ENCODE assay signal across 1 cellular context in the genomic region with DNA sequence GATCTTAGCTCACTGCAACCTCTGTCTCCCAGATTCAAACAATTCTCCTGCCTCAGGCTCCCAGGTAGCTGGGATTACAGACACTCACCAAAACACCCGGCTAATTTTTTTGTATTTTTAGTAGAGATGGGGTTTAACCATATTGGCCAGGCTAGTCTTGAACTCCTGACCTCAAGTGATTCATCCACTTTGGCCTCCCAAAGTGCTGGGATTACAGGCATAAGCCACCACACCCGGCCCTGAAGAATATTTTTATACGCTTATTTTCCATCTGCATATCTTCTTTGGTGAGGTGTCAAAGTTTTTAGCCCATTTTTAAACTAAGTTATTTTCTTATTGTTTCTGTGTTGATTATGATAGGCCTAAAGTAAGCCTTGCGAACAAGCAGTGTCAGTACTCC. TPM values are rescaled to one million over a fixed set of nuclear protein-coding genes. Genes with fewer than 3 reads are reported as not detected.
"Had no signal": no experiment of that assay in that cellular context is flagged by ENCODE, and none has a peak within 500 bp of the region (broad histone marks: within the 10 kb centered on the region; RNA-seq: fewer than 3 reads in every experiment).

No MANE protein-coding gene starts in this region.

RNA-seq across cellular contexts. Expression of gene GNAI1, which starts 23.1 kb away (rescaled TPM):
- total RNA-seq: OCI-LY7 had no signal
